In genomic region chr1:165218666-165219065, GRCh38 we compare ENCODE assay signal across 18 cellular contexts.
DNase-seq lines count a peak whose midpoint lies in the region; ATAC-seq, FAIRE-seq and TF ChIP-seq lines count a peak whose summit lies in the region.
"Had no signal": no experiment of that assay in that cellular context is flagged by ENCODE, and none has a peak within 500 bp of the region (broad histone marks: within the 10 kb centered on the region; RNA-seq: fewer than 3 reads in every experiment).

No MANE protein-coding gene starts in this region.

- FAIRE-seq in endometrium (lab: Jason Lieb, UNC): peak; percentile 43
- FAIRE-seq: GM19239, HTR-8/SVneo had no signal

- H3K36me3 ChIP-seq in ovary (no peaks in the 10 kb centered on the region), mucosa of descending colon (ENCODE audit: low read depth) (no peaks in the 10 kb centered on the region)

- no peaks in the 10 kb centered on the region for H3K27me3 ChIP-seq in ovary

- TF ChIP-seq CTCF in ovary (IDR thresholded peaks at IDR 0.05) (no peak), mucosa of descending colon (IDR thresholded peaks at IDR 0.05) (no peak)

- no peak for ATAC-seq in mucosa of descending colon
- ATAC-seq: T-helper 17 cell had no signal

- H3K4me3 ChIP-seq in ovary (no peak overlapping the region), mucosa of descending colon (no peak overlapping the region)

- intact Hi-C loops in ovary (cut with DNase I) (no loop called here), mucosa of descending colon (cut with DNase I, micrococcal nuclease) (no loop called here)

- no peak overlapping the region for H3K27ac ChIP-seq in ovary
- H3K27ac ChIP-seq: HL-60 had no signal

- no peak for TF ChIP-seq POLR2A in ovary (IDR thresholded peaks at IDR 0.05)

- DNase-seq in NCI-H2171 treated with DMSO at 0.1 percent for 48 hours (lab: John Stamatoyannopoulos, UW) (peak; percentile 5), NCI-H2171 (lab: John Stamatoyannopoulos, UW) (no peak), NCI-H1092 treated with DMSO at 0.1 percent for 48 hours (lab: John Stamatoyannopoulos, UW) (peak; percentile 75), retina (peak; percentile 52), NOMO-1 (lab: John Stamatoyannopoulos, UW; ENCODE audit: unreplicated experiment in 2 of 2) (no peak), ovary (no peak), mucosa of descending colon (no peak)
- DNase-seq: DMS153, H7, Kasumi-1, NCI-H146, NCI-H2081, NCI-H774, T-helper 17 cell had no signal

- no peak for TF ChIP-seq EP300 in ovary (IDR thresholded peaks at IDR 0.05)

- H3K9me3 ChIP-seq in ovary: no peaks in the 10 kb centered on the region
- no peaks in the 10 kb centered on the region for H3K9me3 ChIP-seq in mucosa of descending colon

- WGBS in ovary, 3 donors: 5 to 7% (median 5%) methylated on average over 7 of the region's 7 CpGs

- no peaks in the 10 kb centered on the region for H3K4me1 ChIP-seq in ovary (ENCODE audit: insufficient read depth)
- H3K4me1 ChIP-seq in mucosa of descending colon (ENCODE audit: low read depth): no peaks in the 10 kb centered on the region

Comparison
In these comparisons a context has a peak if more than half of its experiments do, and no peak if none do; other contexts are left out.
1. DNase-seq: peak in NCI-H2171 treated with DMSO at 0.1 percent for 48 hours (single experiment), NCI-H1092 treated with DMSO at 0.1 percent for 48 hours (single experiment) and retina (single experiment); none in NCI-H2171 (single experiment), NOMO-1 (0 of 2), ovary (0 of 5) and mucosa of descending colon (0 of 3).